In genomic region chr7:7192798-7193788, GRCh38 we compare ENCODE assay signal across 7 cellular contexts. TPM values are rescaled to one million over a fixed set of nuclear protein-coding genes. Genes with fewer than 3 reads are reported as not detected.
DNase-seq lines count a peak whose midpoint lies in the region; ATAC-seq and TF ChIP-seq lines count a peak whose summit lies in the region.
"Not testable (repeated sequence)": the region's sequence is repeated elsewhere in the genome, so short reads cannot be mapped to it uniquely, and the experiment has no call there.

No MANE protein-coding gene starts in this region.

- POLR2A ChIA-PET in CD8-positive, alpha-beta memory T cell (lab: Charles Lee) = not testable (repeated sequence)
- POLR2A ChIA-PET in activated CD8-positive, alpha-beta T cell treated with anti-CD3 and anti-CD28 coated beads for 36 hours (lab: Charles Lee) = interaction anchor here (1.3 kb wide), 1 partner anchor 9 kb away, joined by 3 read pairs; no protein-coding TSS in a partner anchor
- POLR2A ChIA-PET in naive thymus-derived CD4-positive, alpha-beta T cell (lab: Charles Lee) = interaction anchor here (0.6 to 2.3 kb wide), 2 partner anchors 11 to 128 kb away, joined by 3 to 10 read pairs; partner anchors contain the start of gene C1GALT1

- not testable (repeated sequence) for H3K9me3 ChIP-seq in CD8-positive, alpha-beta memory T cell (ENCODE audit: low read length); T-helper 17 cell (ENCODE audit: control insufficient read depth, low read length, poor library complexity, severe bottlenecking); naive thymus-derived CD4-positive, alpha-beta T cell (ENCODE audit: control insufficient read depth in 2 of 3, low read length in 3 of 3)

- H3K4me1 Mint-ChIP-seq in CD8-positive, alpha-beta memory T cell = peaks cover 56 to 80% (median 64%) of the 10 kb centered on the region in 3 donors
- H3K4me1 Mint-ChIP-seq in T-helper 17 cell = peaks cover 41% of the 10 kb centered on the region
- H3K4me1 Mint-ChIP-seq in activated CD8-positive, alpha-beta T cell treated with anti-CD3 and anti-CD28 coated beads for 36 hours (ENCODE audit: low read depth) = peaks cover 66% of the 10 kb centered on the region
- H3K4me1 Mint-ChIP-seq in activated naive CD4-positive, alpha-beta T cell treated with anti-CD3 and anti-CD28 coated beads for 36 hours (ENCODE audit: low read depth) = peaks cover 54% of the 10 kb centered on the region
- peaks cover 35 to 80% (median 66%) of the 10 kb centered on the region in 7 donors for H3K4me1 Mint-ChIP-seq in naive thymus-derived CD4-positive, alpha-beta T cell

- H3K9me3 Mint-ChIP-seq in CD8-positive, alpha-beta memory T cell = not testable (repeated sequence)
- H3K9me3 Mint-ChIP-seq in activated CD8-positive, alpha-beta T cell treated with anti-CD3 and anti-CD28 coated beads for 36 hours = peaks cover 15% of the 10 kb centered on the region
- peaks cover 19% of the 10 kb centered on the region for H3K9me3 Mint-ChIP-seq in activated naive CD4-positive, alpha-beta T cell treated with anti-CD3 and anti-CD28 coated beads for 36 hours
- peaks cover 0 to 26% (median 0%) of the 10 kb centered on the region in 11 donors for H3K9me3 Mint-ChIP-seq in naive thymus-derived CD4-positive, alpha-beta T cell

- CTCF ChIA-PET in CD8-positive, alpha-beta memory T cell (lab: Charles Lee) = interaction anchor here (1.1 to 1.7 kb wide), 2 partner anchors 11 to 89 kb away, joined by 3 to 5 read pairs; no protein-coding TSS in a partner anchor
- CTCF ChIA-PET in activated CD8-positive, alpha-beta T cell treated with anti-CD3 and anti-CD28 coated beads for 36 hours (lab: Charles Lee); naive thymus-derived CD4-positive, alpha-beta T cell (lab: Charles Lee): not testable (repeated sequence)
- CTCF ChIA-PET in activated naive CD4-positive, alpha-beta T cell treated with anti-CD3 and anti-CD28 coated beads for 36 hours (lab: Charles Lee) = interaction anchor here (1.1 to 1.7 kb wide), 2 partner anchors 11 kb away, joined by 4 to 7 read pairs; partner anchors contain the start of gene C1GALT1

- H3K27ac Mint-ChIP-seq in CD8-positive, alpha-beta memory T cell = peak overlapping the region; percentile 8 to 94 (median 71)
- H3K27ac Mint-ChIP-seq in T-helper 17 cell = peak overlapping the region; percentile 8
- H3K27ac Mint-ChIP-seq in activated CD8-positive, alpha-beta T cell treated with anti-CD3 and anti-CD28 coated beads for 36 hours = peak overlapping the region; percentile 55
- peak overlapping the region; percentile 54 for H3K27ac Mint-ChIP-seq in activated naive CD4-positive, alpha-beta T cell treated with anti-CD3 and anti-CD28 coated beads for 36 hours
- peak overlapping the region; percentile 39 to 80 (median 69) for H3K27ac Mint-ChIP-seq in naive thymus-derived CD4-positive, alpha-beta T cell

- TF ChIP-seq CTCF in KMS-11 (conservative IDR thresholded peaks at IDR 0.05; ENCODE audit: low read depth, low read length); activated CD8-positive, alpha-beta T cell treated with anti-CD3 and anti-CD28 coated beads for 36 hours (IDR thresholded peaks at IDR 0.05): not testable (repeated sequence)

- DNase-seq in CD8-positive, alpha-beta memory T cell = peak in 2 of 5 donors; percentile 29 to 52
- not testable (repeated sequence) for DNase-seq in T-helper 17 cell; activated CD8-positive, alpha-beta T cell treated with anti-CD3 and anti-CD28 coated beads for 36 hours
- peak; percentile 20 for DNase-seq in activated naive CD4-positive, alpha-beta T cell treated with anti-CD3 and anti-CD28 coated beads for 36 hours
- DNase-seq in central memory CD4-positive, alpha-beta T cell = peak; percentile 45
- peak in 5 of 9 donors; percentile 21 to 30 (median 25) for DNase-seq in naive thymus-derived CD4-positive, alpha-beta T cell

- not testable (repeated sequence) for H3K27me3 ChIP-seq in CD8-positive, alpha-beta memory T cell (ENCODE audit: insufficient read depth, low read length, poor library complexity, severe bottlenecking); KMS-11 (ENCODE audit: insufficient read depth, low read depth); naive thymus-derived CD4-positive, alpha-beta T cell (ENCODE audit: control insufficient read depth in 2 of 2, insufficient read depth in 2 of 2, low read length in 2 of 2)

- peak overlapping the region; percentile 72 for H3K4me2 ChIP-seq in KMS-11

- intact Hi-C loops in activated CD8-positive, alpha-beta T cell treated with anti-CD3 and anti-CD28 coated beads for 36 hours (cut with micrococcal nuclease) = not testable (repeated sequence)
- intact Hi-C loops in activated naive CD4-positive, alpha-beta T cell treated with anti-CD3 and anti-CD28 coated beads for 36 hours (cut with micrococcal nuclease) = loop anchor here (1.0 to 10.0 kb wide), 2 partner anchors 9 to 1498 kb away; no protein-coding TSS in a partner anchor
- intact Hi-C loops in naive thymus-derived CD4-positive, alpha-beta T cell (cut with micrococcal nuclease) = loop anchor here (1.0 to 2.0 kb wide), 3 partner anchors 10 to 50 kb away; partner anchors contain the start of gene C1GALT1 (in 1 of the 2)

- H3K4me3 Mint-ChIP-seq in CD8-positive, alpha-beta memory T cell = peak overlapping the region; percentile 4 to 63 (median 49)
- peak overlapping the region; percentile 60 for H3K4me3 Mint-ChIP-seq in T-helper 17 cell
- peak overlapping the region; percentile 7 for H3K4me3 Mint-ChIP-seq in activated CD8-positive, alpha-beta T cell treated with anti-CD3 and anti-CD28 coated beads for 36 hours
- peak overlapping the region; percentile 32 for H3K4me3 Mint-ChIP-seq in activated naive CD4-positive, alpha-beta T cell treated with anti-CD3 and anti-CD28 coated beads for 36 hours
- peak overlapping the region; percentile 6 to 77 (median 62) for H3K4me3 Mint-ChIP-seq in naive thymus-derived CD4-positive, alpha-beta T cell

- not testable (repeated sequence) for H3K9ac ChIP-seq in KMS-11

- not testable (repeated sequence) for H3K27me3 Mint-ChIP-seq in CD8-positive, alpha-beta memory T cell; T-helper 17 cell; activated CD8-positive, alpha-beta T cell treated with anti-CD3 and anti-CD28 coated beads for 36 hours; activated naive CD4-positive, alpha-beta T cell treated with anti-CD3 and anti-CD28 coated beads for 36 hours (ENCODE audit: low read depth); naive thymus-derived CD4-positive, alpha-beta T cell

- peaks cover 4 to 11% (median 6%) of the 10 kb centered on the region in 3 donors for H3K36me3 Mint-ChIP-seq in CD8-positive, alpha-beta memory T cell
- not testable (repeated sequence) for H3K36me3 Mint-ChIP-seq in T-helper 17 cell (ENCODE audit: low read depth)
- peaks cover 40% of the 10 kb centered on the region for H3K36me3 Mint-ChIP-seq in activated CD8-positive, alpha-beta T cell treated with anti-CD3 and anti-CD28 coated beads for 36 hours (ENCODE audit: low read depth)
- peaks cover 19% of the 10 kb centered on the region for H3K36me3 Mint-ChIP-seq in activated naive CD4-positive, alpha-beta T cell treated with anti-CD3 and anti-CD28 coated beads for 36 hours (ENCODE audit: low read depth)
- H3K36me3 Mint-ChIP-seq in naive thymus-derived CD4-positive, alpha-beta T cell = peaks cover 0 to 60% (median 12%) of the 10 kb centered on the region in 5 donors

- H3K4me3 ChIP-seq in CD8-positive, alpha-beta memory T cell (ENCODE audit: low read length); KMS-11 (IDR thresholded peaks at IDR 0.05; ENCODE audit: insufficient read depth, low read depth, low read length): not testable (repeated sequence)
- H3K4me3 ChIP-seq in naive thymus-derived CD4-positive, alpha-beta T cell (ENCODE audit: low read length) = peak overlapping the region; percentile 14

- peak; percentile 89 for ATAC-seq in T-helper 17 cell
- peak; percentile 34 for ATAC-seq in activated CD8-positive, alpha-beta T cell treated with anti-CD3 and anti-CD28 coated beads for 36 hours
- ATAC-seq in naive thymus-derived CD4-positive, alpha-beta T cell = peak; percentile 57

- not testable (repeated sequence) for H3K36me3 ChIP-seq in CD8-positive, alpha-beta memory T cell (ENCODE audit: insufficient read depth, low read length); KMS-11 (ENCODE audit: insufficient read depth); naive thymus-derived CD4-positive, alpha-beta T cell (ENCODE audit: control insufficient read depth in 2 of 3, insufficient read depth in 3 of 3, low read length in 3 of 3)

- peaks cover 95% of the 10 kb centered on the region for H3K79me2 ChIP-seq in KMS-11 (ENCODE audit: insufficient read depth, low read depth)

- not testable (repeated sequence) for H4K20me1 ChIP-seq in KMS-11 (ENCODE audit: insufficient read depth)

- H3K27ac ChIP-seq in CD8-positive, alpha-beta memory T cell (ENCODE audit: low read depth, low read length) = not testable (repeated sequence)
- peak overlapping the region; percentile 72 for H3K27ac ChIP-seq in KMS-11
- peak overlapping the region; percentile 43 for H3K27ac ChIP-seq in naive thymus-derived CD4-positive, alpha-beta T cell (ENCODE audit: low read depth, low read length)

- H3K4me1 ChIP-seq in CD8-positive, alpha-beta memory T cell (ENCODE audit: insufficient read depth, low read length) = peaks cover 29% of the 10 kb centered on the region
- H3K4me1 ChIP-seq in KMS-11 (ENCODE audit: low read depth, poor library complexity, severe bottlenecking) = peaks cover 91% of the 10 kb centered on the region
- peaks cover 16 to 33% of the 10 kb centered on the region in 2 donors for H3K4me1 ChIP-seq in naive thymus-derived CD4-positive, alpha-beta T cell (ENCODE audit: control insufficient read depth in 2 of 2, insufficient read depth in 2 of 2, low read length in 2 of 2)

- not testable (repeated sequence) for H2AFZ ChIP-seq in KMS-11 (ENCODE audit: low read depth)

RNA-seq across cellular contexts. Expression of gene C1GALT1, which starts 10.7 kb away (rescaled TPM):
- total RNA-seq in CD8-positive, alpha-beta memory T cell = 10 to 100 TPM; 40.4 to 40.7 TPM
- 53.4 TPM for polyA plus RNA-seq in CD8-positive, alpha-beta memory T cell
- 10 to 100 TPM; 51.4 to 54.2 TPM for total RNA-seq in T-helper 17 cell
- total RNA-seq in activated CD8-positive, alpha-beta T cell treated with anti-CD3 and anti-CD28 coated beads for 36 hours = 10 to 100 TPM; 39.0 to 39.5 TPM
- 10 to 100 TPM; 25.7 to 29.1 TPM for total RNA-seq in activated naive CD4-positive, alpha-beta T cell treated with anti-CD3 and anti-CD28 coated beads for 36 hours
- 10 to 100 TPM; 51.4 to 60.1 (median 55.6) TPM for total RNA-seq in naive thymus-derived CD4-positive, alpha-beta T cell
- 10 to 100 TPM; 47.9 to 54.5 TPM for polyA plus RNA-seq in naive thymus-derived CD4-positive, alpha-beta T cell

Comparison
In these comparisons a context has a peak if more than half of its experiments do, and no peak if none do; other contexts are left out.
1. H3K27ac Mint-ChIP-seq: peak in every context shown above with its lines; median percentile 71 in CD8-positive, alpha-beta memory T cell; 69 in naive thymus-derived CD4-positive, alpha-beta T cell; 55 in activated CD8-positive, alpha-beta T cell treated with anti-CD3 and anti-CD28 coated beads for 36 hours; 54 in activated naive CD4-positive, alpha-beta T cell treated with anti-CD3 and anti-CD28 coated beads for 36 hours; 8 in T-helper 17 cell.
2. H3K4me3 Mint-ChIP-seq: peak in every context shown above with its lines; median percentile 62 in naive thymus-derived CD4-positive, alpha-beta T cell; 60 in T-helper 17 cell; 49 in CD8-positive, alpha-beta memory T cell; 32 in activated naive CD4-positive, alpha-beta T cell treated with anti-CD3 and anti-CD28 coated beads for 36 hours; 7 in activated CD8-positive, alpha-beta T cell treated with anti-CD3 and anti-CD28 coated beads for 36 hours.
3. ATAC-seq: peak in every context shown above with its lines; median percentile 89 in T-helper 17 cell; 57 in naive thymus-derived CD4-positive, alpha-beta T cell; 34 in activated CD8-positive, alpha-beta T cell treated with anti-CD3 and anti-CD28 coated beads for 36 hours.